Comparison of ENCODE assay signal across 8 cellular contexts in genomic region chr2:25618676-25619075, GRCh38. TPM values are rescaled to one million over a fixed set of nuclear protein-coding genes. Genes with fewer than 3 reads are reported as not detected.
DNase-seq lines count a peak whose midpoint lies in the region; ATAC-seq and TF ChIP-seq lines count a peak whose summit lies in the region.

No MANE protein-coding gene starts in this region.

- H3K4me3 Mint-ChIP-seq in brain (no peak overlapping the region), mesothelial cell of epicardium (no peak overlapping the region)
- no peak overlapping the region for H3K4me3 Mint-ChIP-seq in activated CD4-positive, alpha-beta T cell treated with anti-CD3 and anti-CD28 coated beads, Interleukin-2, amount 10 ng/mL, durations not matched to agents 24 days and 14 days

- ATAC-seq in HG03520 (IDR thresholded peaks at IDR 0.05; ENCODE audit: unreplicated experiment) = no peak

- H3K36me3 Mint-ChIP-seq in brain = peaks cover 53% of the 10 kb centered on the region
- H3K36me3 Mint-ChIP-seq in mesothelial cell of epicardium = peaks cover 15% of the 10 kb centered on the region
- H3K36me3 Mint-ChIP-seq in activated CD4-positive, alpha-beta T cell treated with anti-CD3 and anti-CD28 coated beads, Interleukin-2, amount 10 ng/mL, durations not matched to agents 24 days and 14 days (ENCODE audit: low read depth) = peaks cover 5% of the 10 kb centered on the region

- H3K27me3 Mint-ChIP-seq in brain (no peaks in the 10 kb centered on the region), mesothelial cell of epicardium (ENCODE audit: low read depth) (no peaks in the 10 kb centered on the region)
- H3K27me3 Mint-ChIP-seq in activated CD4-positive, alpha-beta T cell treated with anti-CD3 and anti-CD28 coated beads, Interleukin-2, amount 10 ng/mL, durations not matched to agents 24 days and 14 days = no peaks in the 10 kb centered on the region

- TF ChIP-seq CTCF in brain (conservative IDR thresholded peaks at IDR 0.05) (no peak), mesothelial cell of epicardium (IDR thresholded peaks at IDR 0.05; ENCODE audit: unreplicated experiment) (no peak)

- peak overlapping the region in 3 of 5 experiments; percentile 30 to 81 (median 47) for H3K27ac Mint-ChIP-seq in brain
- peak overlapping the region; percentile 86 for H3K27ac Mint-ChIP-seq in mesothelial cell of epicardium
- H3K27ac Mint-ChIP-seq in activated CD4-positive, alpha-beta T cell treated with anti-CD3 and anti-CD28 coated beads, Interleukin-2, amount 10 ng/mL, durations not matched to agents 24 days and 14 days = no peak overlapping the region

- peaks cover 17% of the 10 kb centered on the region for H3K4me1 Mint-ChIP-seq in brain
- H3K4me1 Mint-ChIP-seq in mesothelial cell of epicardium = peaks cover 37% of the 10 kb centered on the region
- H3K4me1 Mint-ChIP-seq in activated CD4-positive, alpha-beta T cell treated with anti-CD3 and anti-CD28 coated beads, Interleukin-2, amount 10 ng/mL, durations not matched to agents 24 days and 14 days = no peaks in the 10 kb centered on the region

- intact Hi-C loops in activated CD4-positive, alpha-beta T cell treated with anti-CD3 and anti-CD28 coated beads, Interleukin-2, amount 10 ng/mL, durations not matched to agents 24 days and 14 days (cut with micrococcal nuclease) = no loop called here

- H3K9me3 Mint-ChIP-seq in brain (peaks cover 0 to 11% (median 0%) of the 10 kb centered on the region in 5 experiments), mesothelial cell of epicardium (no peaks in the 10 kb centered on the region)
- H3K9me3 Mint-ChIP-seq in activated CD4-positive, alpha-beta T cell treated with anti-CD3 and anti-CD28 coated beads, Interleukin-2, amount 10 ng/mL, durations not matched to agents 24 days and 14 days = no peaks in the 10 kb centered on the region

- DNase-seq in COLO829 (ENCODE audit: low spot score) (peak; percentile 34), NCI-H1417 treated with DMSO at 0.1 percent for 48 hours (lab: John Stamatoyannopoulos, UW) (peak; percentile 83), mesothelial cell of epicardium (ENCODE audit: low spot score in 2 of 2, unreplicated experiment in 2 of 2) (no peak), epidermal melanocyte (ENCODE audit: insufficient read length, low spot score) (no peak)
- no peak for DNase-seq in activated CD4-positive, alpha-beta T cell treated with anti-CD3 and anti-CD28 coated beads, Interleukin-2, amount 10 ng/mL, durations not matched to agents 24 days and 14 days
- no peak for DNase-seq in stimulated activated CD4-positive, alpha-beta T cell treated with anti-CD3 and anti-CD28 coated beads, Interleukin-4, amount 100 ng/mL, for 24 hours

RNA-seq across cellular contexts. Expression of gene DTNB, which starts 54.7 kb away (rescaled TPM):
- polyA plus RNA-seq in brain (ENCODE audit: insufficient read depth, low read depth, low replicate concordance) = 60.5 TPM
- 30.1 to 37.7 TPM (median 36.3 TPM) in 3 replicates for total RNA-seq in mesothelial cell of epicardium
- total RNA-seq in activated CD4-positive, alpha-beta T cell treated with anti-CD3 and anti-CD28 coated beads, Interleukin-2, amount 10 ng/mL, durations not matched to agents 24 days and 14 days = 25.8 and 30.5 TPM in 2 replicates

Comparison
In these comparisons a context has a peak if more than half of its experiments do, and no peak if none do; other contexts are left out.
1. DNase-seq: peak in COLO829 (single experiment) and NCI-H1417 treated with DMSO at 0.1 percent for 48 hours (single experiment); none in mesothelial cell of epicardium (0 of 2), activated CD4-positive, alpha-beta T cell treated with anti-CD3 and anti-CD28 coated beads, Interleukin-2, amount 10 ng/mL, durations not matched to agents 24 days and 14 days (single experiment), stimulated activated CD4-positive, alpha-beta T cell treated with anti-CD3 and anti-CD28 coated beads, Interleukin-4, amount 100 ng/mL, for 24 hours (single experiment) and epidermal melanocyte (single experiment).